In genomic region chr13:112182251-112182650, GRCh38 we compare ENCODE assay signal across 23 cellular contexts.
"Had no signal": no experiment of that assay in that cellular context is flagged by ENCODE, and none has a peak within 500 bp of the region (broad histone marks: within the 10 kb centered on the region; RNA-seq: fewer than 3 reads in every experiment).

No MANE protein-coding gene starts in this region.

- H3K4me3 Mint-ChIP-seq: activated CD4-positive, alpha-beta memory T cell treated with anti-CD3 and anti-CD28 coated beads, Interleukin-2, amount 10 ng/mL, durations not matched to agents 7 days and 5 days; activated CD4-positive, alpha-beta T cell treated with anti-CD3 and anti-CD28 coated beads for 36 hours; activated T-cell treated with anti-CD3 and anti-CD28 coated beads, Interleukin-2, amount 50 U/mL, for 4 hours; brain; central memory CD8-positive, alpha-beta T cell; T-cell had no signal

- H3K27me3 ChIP-seq: MG63 had no signal

- ATAC-seq: activated CD4-positive, alpha-beta T cell treated with anti-CD3 and anti-CD28 coated beads for 36 hours; activated naive CD4-positive, alpha-beta T cell treated with anti-CD3 and anti-CD28 coated beads, Interleukin-2, amount 50 U/mL, for 72 hours; activated T-cell treated with anti-CD3 and anti-CD28 coated beads, Interleukin-2, amount 50 U/mL, for 4 hours; Right ventricle myocardium inferior; T-cell had no signal

- H3K36me3 Mint-ChIP-seq: activated naive CD4-positive, alpha-beta T cell treated with anti-CD3 and anti-CD28 coated beads, Interleukin-2, amount 50 U/mL, for 72 hours; brain; T-cell had no signal

- H3K36me3 ChIP-seq: MG63, WERI-Rb-1 had no signal

- H3K4me3 ChIP-seq: MG63, SK-N-MC had no signal

- H3K9me3 Mint-ChIP-seq: activated naive CD4-positive, alpha-beta T cell treated with anti-CD3 and anti-CD28 coated beads, Interleukin-2, amount 50 U/mL, for 72 hours; activated T-cell treated with anti-CD3 and anti-CD28 coated beads, Interleukin-2, amount 50 U/mL, for 4 hours; brain; T-cell had no signal

- H3K4me1 Mint-ChIP-seq: activated CD4-positive, alpha-beta memory T cell treated with anti-CD3 and anti-CD28 coated beads, Interleukin-2, amount 10 ng/mL, durations not matched to agents 7 days and 5 days; activated CD4-positive, alpha-beta T cell treated with anti-CD3 and anti-CD28 coated beads for 36 hours; central memory CD8-positive, alpha-beta T cell; T-cell had no signal

- H3K9me3 ChIP-seq: MG63 had no signal

- DNase-seq: activated CD4-positive, alpha-beta memory T cell treated with anti-CD3 and anti-CD28 coated beads, Interleukin-2, amount 10 ng/mL, durations not matched to agents 7 days and 5 days; activated CD4-positive, alpha-beta T cell treated with anti-CD3 and anti-CD28 coated beads for 36 hours; activated CD4-positive, alpha-beta T cell treated with anti-CD3 and anti-CD28 coated beads, Interleukin-2, amount 50 U/mL, for 1 hour; activated effector memory CD4-positive, alpha-beta T cell treated with anti-CD3 and anti-CD28 coated beads, Interleukin-2, amount 50 U/mL, for 16 hours; activated naive CD4-positive, alpha-beta T cell treated with Interleukin-2 at 50 U/mL for 16 hours; activated T-cell treated with anti-CD3 and anti-CD28 coated beads, Interleukin-2, amount 50 U/mL, for 4 hours; amygdala; MG63; NCI-H1105; NCI-H1694 treated with DMSO at 0.1 percent for 48 hours; NCI-H2029 treated with DMSO at 0.1 percent for 48 hours; NCI-H345; NCI-H510A; NCI-H82; T-cell; T-helper 2 cell; T1000; WERI-Rb-1 had no signal

- H3K27me3 Mint-ChIP-seq: activated CD4-positive, alpha-beta memory T cell treated with anti-CD3 and anti-CD28 coated beads, Interleukin-2, amount 10 ng/mL, durations not matched to agents 7 days and 5 days; activated CD4-positive, alpha-beta T cell treated with anti-CD3 and anti-CD28 coated beads for 36 hours; central memory CD8-positive, alpha-beta T cell; T-cell had no signal

- H3K27ac Mint-ChIP-seq: activated CD4-positive, alpha-beta memory T cell treated with anti-CD3 and anti-CD28 coated beads, Interleukin-2, amount 10 ng/mL, durations not matched to agents 7 days and 5 days; activated CD4-positive, alpha-beta T cell treated with anti-CD3 and anti-CD28 coated beads for 36 hours; activated naive CD4-positive, alpha-beta T cell treated with anti-CD3 and anti-CD28 coated beads, Interleukin-2, amount 50 U/mL, for 72 hours; T-cell had no signal

- H3K27ac ChIP-seq: SK-N-MC, WERI-Rb-1 had no signal
